In the genomic region with DNA sequence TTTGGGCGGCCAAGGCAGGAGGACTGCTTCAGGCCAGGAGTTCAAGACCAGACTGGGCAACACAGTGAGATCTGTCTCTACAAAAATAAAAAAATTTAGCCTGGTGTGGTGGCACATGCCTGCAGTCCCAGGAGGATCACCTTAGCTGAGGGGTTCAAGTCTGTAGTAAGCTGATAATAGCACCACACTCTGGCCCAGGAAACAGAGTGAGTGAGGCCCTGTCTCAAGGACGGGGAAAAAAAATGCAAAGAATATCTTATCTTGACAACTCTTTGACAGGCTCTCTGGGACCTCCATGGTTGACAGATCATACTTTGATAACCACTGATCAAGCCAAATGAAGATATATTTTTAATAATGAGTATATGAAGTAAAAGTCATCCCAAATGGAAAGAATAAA, we compare ENCODE assay signal across 26 cellular contexts.
"Had no signal": no experiment of that assay in that cellular context is flagged by ENCODE, and none has a peak within 500 bp of the region (broad histone marks: within the 10 kb centered on the region; RNA-seq: fewer than 3 reads in every experiment).

No MANE protein-coding gene starts in this region.

- H3K27ac Mint-ChIP-seq: activated CD4-positive, alpha-beta T cell treated with anti-CD3 and anti-CD28 coated beads for 36 hours; activated CD8-positive, alpha-beta T cell treated with anti-CD3 and anti-CD28 coated beads for 36 hours; activated T-cell treated with anti-CD3 and anti-CD28 coated beads, Interleukin-2, amount 50 U/mL, for 72 hours; activated T-helper 2 cell treated with anti-CD3 and anti-CD28 coated beads, Interferon-gamma antibody, Interleukin-2, Interleukin-4, amounts not matched to agents 10 μg/mL and 5 μg/mL and 100 μg/mL, durations not matched to agents 14 hours and 24 hours and 36 hours; T-helper 1 cell treated with Interleukin-12 subunit alpha and Interleukin-12 subunit beta and Interleukin-4 antibody, amounts not matched to agents 30 μg/mL and 1 μg/mL, for 36 hours had no signal

- H3K27me3 Mint-ChIP-seq: activated CD4-positive, alpha-beta T cell treated with anti-CD3 and anti-CD28 coated beads for 36 hours; activated CD8-positive, alpha-beta T cell treated with anti-CD3 and anti-CD28 coated beads for 36 hours; central memory CD8-positive, alpha-beta T cell had no signal

- H3K4me3 ChIP-seq: ascending aorta, body of pancreas, SJSA1 had no signal

- H3K27ac ChIP-seq: ascending aorta, body of pancreas, SJSA1, VCaP had no signal

- H3K36me3 ChIP-seq: ascending aorta had no signal

- H3K9me3 ChIP-seq: ascending aorta, SJSA1 had no signal

- DNase-seq: activated CD4-positive, alpha-beta T cell treated with anti-CD3 and anti-CD28 coated beads for 36 hours; activated CD8-positive, alpha-beta memory T cell treated with anti-CD3 and anti-CD28 coated beads, Interleukin-2, amount 50 U/mL, for 4 hours; activated CD8-positive, alpha-beta T cell treated with anti-CD3 and anti-CD28 coated beads for 36 hours; activated naive CD4-positive, alpha-beta T cell treated with anti-CD3 and anti-CD28 coated beads, Interleukin-2, amount 50 U/mL, for 16 hours; activated T-cell treated with anti-CD3 and anti-CD28 coated beads, Interleukin-2, amount 50 U/mL, for 72 hours; amniotic stem cell; body of pancreas; KG1; NCI-H1092; NCI-H1417; NCI-H2029; NCI-H2107; NCI-H2171 treated with DMSO at 0.1 percent for 48 hours; NCI-H226; NCI-H510A; NCI-H526 treated with DMSO at 0.1 percent for 48 hours; NCI-H82; PC-3; SHP77 had no signal

- H3K4me3 Mint-ChIP-seq: activated CD4-positive, alpha-beta T cell treated with anti-CD3 and anti-CD28 coated beads for 36 hours; activated CD8-positive, alpha-beta T cell treated with anti-CD3 and anti-CD28 coated beads for 36 hours; activated T-cell treated with anti-CD3 and anti-CD28 coated beads, Interleukin-2, amount 50 U/mL, for 72 hours; central memory CD8-positive, alpha-beta T cell; T-helper 1 cell treated with Interleukin-12 subunit alpha and Interleukin-12 subunit beta and Interleukin-4 antibody, amounts not matched to agents 30 μg/mL and 1 μg/mL, for 36 hours had no signal

- H3K9me3 Mint-ChIP-seq: activated CD8-positive, alpha-beta T cell treated with anti-CD3 and anti-CD28 coated beads for 36 hours; activated T-cell treated with anti-CD3 and anti-CD28 coated beads, Interleukin-2, amount 50 U/mL, for 72 hours; central memory CD8-positive, alpha-beta T cell had no signal

- H3K4me1 ChIP-seq: SJSA1 had no signal

- ATAC-seq: activated CD4-positive, alpha-beta T cell treated with anti-CD3 and anti-CD28 coated beads for 36 hours; activated CD8-positive, alpha-beta T cell treated with anti-CD3 and anti-CD28 coated beads for 36 hours; activated T-cell treated with anti-CD3 and anti-CD28 coated beads, Interleukin-2, amount 50 U/mL, for 72 hours; body of pancreas; PC-3; SK-N-SH treated with all-trans-retinoic acid at 6 μM for 48 hours had no signal

- H3K27me3 ChIP-seq: ascending aorta, body of pancreas, SJSA1 had no signal
